In the genomic region with DNA sequence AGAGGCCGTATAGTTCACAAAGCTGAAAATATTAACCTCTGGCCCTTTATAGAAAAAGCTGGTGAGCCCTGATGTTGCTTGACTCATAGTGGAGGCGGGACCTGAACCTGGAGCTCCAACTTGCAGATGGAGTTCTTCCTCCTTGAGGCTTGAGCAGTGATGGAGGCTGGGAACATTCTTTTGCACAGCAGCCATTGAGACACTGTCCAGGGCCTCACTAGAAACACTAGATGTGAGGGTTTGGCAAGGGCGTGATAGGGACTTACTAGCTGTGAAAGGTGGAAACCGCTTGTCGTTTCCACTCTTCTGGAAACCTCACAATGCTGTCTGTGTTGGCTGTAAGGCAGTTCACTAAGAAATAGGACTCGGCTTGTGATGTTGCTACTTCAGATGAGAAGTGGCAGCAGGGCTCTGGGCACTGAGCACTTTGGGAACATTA, we compare ENCODE assay signal across 1 cellular context.
TF ChIP-seq lines count a peak whose summit lies in the region.

No MANE protein-coding gene starts in this region.

TF ChIP-seq in SK-N-SH treated with all-trans-retinoic acid at 6 μM for 48 hours, 23 proteins besides CTCF, POLR2A, EP300 and RAD21 (continued from another document):
- TF ChIP-seq, protein P1, sequence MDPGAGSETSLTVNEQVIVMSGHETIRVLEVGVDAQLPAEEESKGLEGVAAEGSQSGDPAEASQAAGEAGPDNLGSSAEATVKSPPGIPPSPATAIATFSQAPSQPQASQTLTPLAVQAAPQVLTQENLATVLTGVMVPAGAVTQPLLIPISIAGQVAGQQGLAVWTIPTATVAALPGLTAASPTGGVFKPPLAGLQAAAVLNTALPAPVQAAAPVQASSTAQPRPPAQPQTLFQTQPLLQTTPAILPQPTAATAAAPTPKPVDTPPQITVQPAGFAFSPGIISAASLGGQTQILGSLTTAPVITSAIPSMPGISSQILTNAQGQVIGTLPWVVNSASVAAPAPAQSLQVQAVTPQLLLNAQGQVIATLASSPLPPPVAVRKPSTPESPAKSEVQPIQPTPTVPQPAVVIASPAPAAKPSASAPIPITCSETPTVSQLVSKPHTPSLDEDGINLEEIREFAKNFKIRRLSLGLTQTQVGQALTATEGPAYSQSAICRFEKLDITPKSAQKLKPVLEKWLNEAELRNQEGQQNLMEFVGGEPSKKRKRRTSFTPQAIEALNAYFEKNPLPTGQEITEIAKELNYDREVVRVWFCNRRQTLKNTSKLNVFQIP (CRISPR knock-in tag; IDR thresholded peaks at IDR 0.05; ENCODE audit: borderline replicate concordance, low read depth), result no peak
- TF ChIP-seq CSDC2 (CRISPR knock-in tag; IDR thresholded peaks at IDR 0.05), result no peak
- TF ChIP-seq SNAI2 (CRISPR knock-in tag; IDR thresholded peaks at IDR 0.05), result no peak
- TF ChIP-seq CSRNP3 (CRISPR knock-in tag; IDR thresholded peaks at IDR 0.05), result no peak
- no peak for TF ChIP-seq TCF4 (CRISPR knock-in tag; IDR thresholded peaks at IDR 0.05; ENCODE audit: borderline replicate concordance)
- no peak for TF ChIP-seq TOX (CRISPR knock-in tag; IDR thresholded peaks at IDR 0.05; ENCODE audit: borderline replicate concordance)
- no peak for TF ChIP-seq BACH2 (CRISPR knock-in tag; IDR thresholded peaks at IDR 0.05; ENCODE audit: borderline replicate concordance)
- TF ChIP-seq ZFP3 (CRISPR knock-in tag; IDR thresholded peaks at IDR 0.05), result no peak
